11 cellular contexts compared by ENCODE assay signal in the genomic region with DNA sequence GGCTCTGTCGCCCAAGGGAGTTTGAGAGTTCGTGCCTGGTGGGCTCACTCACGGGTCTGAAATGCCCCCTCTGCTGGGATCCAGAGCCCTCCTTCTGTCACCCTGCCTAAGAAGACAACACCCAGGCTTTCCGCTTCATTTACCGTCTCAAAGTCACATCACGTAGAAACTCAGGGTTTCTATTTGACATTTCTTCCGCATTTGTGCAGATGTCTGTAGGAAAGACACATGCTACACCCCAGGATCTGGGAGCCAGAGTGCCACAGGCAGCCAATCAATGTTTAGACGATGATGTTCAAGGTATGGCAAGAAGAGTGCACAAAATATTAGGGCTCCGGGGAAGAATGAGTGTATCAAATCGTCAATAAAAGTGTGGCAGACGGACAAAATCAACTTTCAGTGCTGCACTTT. TPM values are rescaled to one million over a fixed set of nuclear protein-coding genes. Genes with fewer than 3 reads are reported as not detected.
A peak's percentile ranks its signal among the peaks of the same experiment; 100 is the strongest.
DNase-seq lines count a peak whose midpoint lies in the region; ATAC-seq and TF ChIP-seq lines count a peak whose summit lies in the region.
"Had no signal": no experiment of that assay in that cellular context is flagged by ENCODE, and none has a peak within 500 bp of the region (broad histone marks: within the 10 kb centered on the region; RNA-seq: fewer than 3 reads in every experiment).

No MANE protein-coding gene starts in this region.

- H3K27ac ChIP-seq in spleen: peak overlapping the region; percentile 64 to 91 (median 86)
- no peak overlapping the region for H3K27ac ChIP-seq in thyroid gland

- peaks cover 78% of the 10 kb centered on the region for H3K4me1 Mint-ChIP-seq in activated CD4-positive, alpha-beta memory T cell treated with anti-CD3 and anti-CD28 coated beads, Interleukin-2, amount 10 ng/mL, durations not matched to agents 7 days and 5 days
- peaks cover 81% of the 10 kb centered on the region for H3K4me1 Mint-ChIP-seq in activated CD4-positive, alpha-beta memory T cell treated with anti-CD3 and anti-CD28 coated beads for 36 hours (ENCODE audit: low read depth)
- peaks cover 6% of the 10 kb centered on the region; the same call in 1 of the 2 replicates for H3K4me1 Mint-ChIP-seq in WTC11

- H3K4me3 ChIP-seq in spleen: peak overlapping the region in 1 of 8 donors; percentile 45
- H3K4me3 ChIP-seq in thyroid gland (replicated peaks in 1 of 3): no peak overlapping the region

- DNase-seq in activated CD4-positive, alpha-beta memory T cell treated with anti-CD3 and anti-CD28 coated beads, Interleukin-2, amount 10 ng/mL, durations not matched to agents 7 days and 5 days: no peak
- no peak for DNase-seq in activated CD4-positive, alpha-beta memory T cell treated with anti-CD3 and anti-CD28 coated beads for 36 hours
- DNase-seq in spleen: no peak
- no peak for DNase-seq in WTC11 (ENCODE audit: low spot score)
- no peak for DNase-seq in thyroid gland
- DNase-seq in DMS153 treated with DMSO at 0.1 percent for 48 hours (lab: John Stamatoyannopoulos, UW; ENCODE audit: unreplicated experiment): no peak
- DNase-seq: NCI-H1048; right cardiac atrium; stimulated activated naive CD4-positive, alpha-beta T cell treated with Interleukin-2 at 50 U/mL for 16 hours had no signal

- H3K27me3 ChIP-seq in spleen (replicated peaks in 1 of 7) (no peaks in the 10 kb centered on the region), thyroid gland (no peaks in the 10 kb centered on the region)

- POLR2A ChIA-PET in activated CD4-positive, alpha-beta memory T cell treated with anti-CD3 and anti-CD28 coated beads, Interleukin-2, amount 10 ng/mL, durations not matched to agents 7 days and 5 days (lab: Charles Lee): interaction anchor here (0.8 to 2.8 kb wide), 5 partner anchors 8 to 541 kb away, joined by 3 to 31 read pairs (median 3); partner anchors contain the start of gene COPS8
- POLR2A ChIA-PET in activated CD4-positive, alpha-beta memory T cell treated with anti-CD3 and anti-CD28 coated beads for 36 hours (lab: Charles Lee): interaction anchor here (0.9 to 1.5 kb wide), 2 partner anchors 9 kb away, joined by 3 to 4 read pairs; no protein-coding TSS in a partner anchor
- POLR2A ChIA-PET in WTC11 (lab: Charles Lee): no interaction called here

- H3K9me3 ChIP-seq in spleen (no peaks in the 10 kb centered on the region), thyroid gland (no peaks in the 10 kb centered on the region)

- TF ChIP-seq CTCF in spleen (IDR thresholded peaks at IDR 0.05 in 8 of 11, conservative IDR thresholded peaks at IDR 0.05 in 3 of 11): no peak
- TF ChIP-seq CTCF in WTC11 (IDR thresholded peaks at IDR 0.05): no peak
- TF ChIP-seq CTCF in thyroid gland (IDR thresholded peaks at IDR 0.05): no peak

- H3K4me3 Mint-ChIP-seq in activated CD4-positive, alpha-beta memory T cell treated with anti-CD3 and anti-CD28 coated beads, Interleukin-2, amount 10 ng/mL, durations not matched to agents 7 days and 5 days: no peak overlapping the region
- H3K4me3 Mint-ChIP-seq in activated CD4-positive, alpha-beta memory T cell treated with anti-CD3 and anti-CD28 coated beads for 36 hours: no peak overlapping the region
- H3K4me3 Mint-ChIP-seq in WTC11: no peak overlapping the region

- TF ChIP-seq POLR2A in spleen (IDR thresholded peaks at IDR 0.05): no peak
- no peak for TF ChIP-seq POLR2A in thyroid gland (IDR thresholded peaks at IDR 0.05)

- H3K36me3 ChIP-seq in spleen: no peaks in the 10 kb centered on the region
- no peaks in the 10 kb centered on the region for H3K36me3 ChIP-seq in thyroid gland

- CTCF ChIA-PET in activated CD4-positive, alpha-beta memory T cell treated with anti-CD3 and anti-CD28 coated beads, Interleukin-2, amount 10 ng/mL, durations not matched to agents 7 days and 5 days (lab: Charles Lee): interaction anchor here (1.2 to 2.8 kb wide), 4 partner anchors 8 to 32 kb away, joined by 6 to 20 read pairs (median 10); partner anchors contain the start of gene ACKR3
- CTCF ChIA-PET in activated CD4-positive, alpha-beta memory T cell treated with anti-CD3 and anti-CD28 coated beads for 36 hours (lab: Charles Lee): interaction anchor here (0.7 to 2.3 kb wide), 2 partner anchors 33 to 36 kb away, joined by 3 to 16 read pairs; no protein-coding TSS in a partner anchor
- CTCF ChIA-PET in WTC11 (lab: Charles Lee): no interaction called here

- WGBS in spleen, 5 donors: 58 to 74% (median 64%) methylated on average over 11 of the region's 11 CpGs
- 92 to 96% methylated on average over 11 of the region's 11 CpGs for WGBS in thyroid gland, 2 donors

- H3K9me3 Mint-ChIP-seq in activated CD4-positive, alpha-beta memory T cell treated with anti-CD3 and anti-CD28 coated beads, Interleukin-2, amount 10 ng/mL, durations not matched to agents 7 days and 5 days: no peaks in the 10 kb centered on the region
- H3K9me3 Mint-ChIP-seq in activated CD4-positive, alpha-beta memory T cell treated with anti-CD3 and anti-CD28 coated beads for 36 hours: peaks cover 3% of the 10 kb centered on the region
- no peaks in the 10 kb centered on the region for H3K9me3 Mint-ChIP-seq in WTC11

- peaks cover 56% of the 10 kb centered on the region for H3K36me3 Mint-ChIP-seq in activated CD4-positive, alpha-beta memory T cell treated with anti-CD3 and anti-CD28 coated beads, Interleukin-2, amount 10 ng/mL, durations not matched to agents 7 days and 5 days (ENCODE audit: low read depth)
- H3K36me3 Mint-ChIP-seq in activated CD4-positive, alpha-beta memory T cell treated with anti-CD3 and anti-CD28 coated beads for 36 hours: peaks cover 4% of the 10 kb centered on the region
- no peaks in the 10 kb centered on the region for H3K36me3 Mint-ChIP-seq in WTC11

- H3K27me3 Mint-ChIP-seq in activated CD4-positive, alpha-beta memory T cell treated with anti-CD3 and anti-CD28 coated beads, Interleukin-2, amount 10 ng/mL, durations not matched to agents 7 days and 5 days: no peaks in the 10 kb centered on the region
- no peaks in the 10 kb centered on the region for H3K27me3 Mint-ChIP-seq in activated CD4-positive, alpha-beta memory T cell treated with anti-CD3 and anti-CD28 coated beads for 36 hours
- no peaks in the 10 kb centered on the region for H3K27me3 Mint-ChIP-seq in WTC11 (ENCODE audit: low read depth)

- peak; percentile 59 for ATAC-seq in GM21723 (IDR thresholded peaks at IDR 0.05; ENCODE audit: unreplicated experiment)
- peak; percentile 50 for ATAC-seq in HG03571 (IDR thresholded peaks at IDR 0.05; ENCODE audit: unreplicated experiment)
- no peak for ATAC-seq in WTC11
- ATAC-seq: right cardiac atrium had no signal

- intact Hi-C loops in activated CD4-positive, alpha-beta memory T cell treated with anti-CD3 and anti-CD28 coated beads for 36 hours (cut with micrococcal nuclease): loop anchor here (10.0 kb wide), 1 partner anchor 540 kb away; the partner anchor contains the start of gene COPS8
- intact Hi-C loops in spleen (cut with DNase I; ENCODE audit: low total_unique reads) (no loop called here), thyroid gland (cut with DNase I) (no loop called here)

- peak overlapping the region; percentile 98 for H3K27ac Mint-ChIP-seq in activated CD4-positive, alpha-beta memory T cell treated with anti-CD3 and anti-CD28 coated beads, Interleukin-2, amount 10 ng/mL, durations not matched to agents 7 days and 5 days
- H3K27ac Mint-ChIP-seq in activated CD4-positive, alpha-beta memory T cell treated with anti-CD3 and anti-CD28 coated beads for 36 hours: no peak overlapping the region
- H3K27ac Mint-ChIP-seq in WTC11: no peak overlapping the region

- H3K4me1 ChIP-seq in spleen (peaks cover 17 to 69% (median 40%) of the 10 kb centered on the region in 6 donors), thyroid gland (no peaks in the 10 kb centered on the region)

TF ChIP-seq in WTC11, 78 proteins besides CTCF, POLR2A, EP300 and RAD21 (continues in another document):
- TF ChIP-seq GABPB1 (CRISPR knock-in tag; IDR thresholded peaks at IDR 0.05) (no peak), TEAD4 (CRISPR knock-in tag; IDR thresholded peaks at IDR 0.05) (no peak), FOXP4 (CRISPR knock-in tag; IDR thresholded peaks at IDR 0.05) (no peak), SMAD4 (CRISPR knock-in tag; IDR thresholded peaks at IDR 0.05) (no peak), FOXJ3 (CRISPR knock-in tag; IDR thresholded peaks at IDR 0.05; ENCODE audit: borderline replicate concordance) (no peak), SOX15 (CRISPR knock-in tag; IDR thresholded peaks at IDR 0.05) (no peak), OVOL2 (CRISPR knock-in tag; IDR thresholded peaks at IDR 0.05; ENCODE audit: borderline replicate concordance) (no peak), CREB1 (CRISPR knock-in tag; IDR thresholded peaks at IDR 0.05) (no peak)
- TF ChIP-seq, protein P1, sequence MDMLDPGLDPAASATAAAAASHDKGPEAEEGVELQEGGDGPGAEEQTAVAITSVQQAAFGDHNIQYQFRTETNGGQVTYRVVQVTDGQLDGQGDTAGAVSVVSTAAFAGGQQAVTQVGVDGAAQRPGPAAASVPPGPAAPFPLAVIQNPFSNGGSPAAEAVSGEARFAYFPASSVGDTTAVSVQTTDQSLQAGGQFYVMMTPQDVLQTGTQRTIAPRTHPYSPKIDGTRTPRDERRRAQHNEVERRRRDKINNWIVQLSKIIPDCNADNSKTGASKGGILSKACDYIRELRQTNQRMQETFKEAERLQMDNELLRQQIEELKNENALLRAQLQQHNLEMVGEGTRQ (CRISPR knock-in tag; IDR thresholded peaks at IDR 0.05): no peak

RNA-seq across cellular contexts. Expression of gene ACKR3, which starts 24.4 kb away (rescaled TPM):
- 1 to 10 TPM; 2.5 to 2.7 TPM for total RNA-seq in activated CD4-positive, alpha-beta memory T cell treated with anti-CD3 and anti-CD28 coated beads, Interleukin-2, amount 10 ng/mL, durations not matched to agents 7 days and 5 days
- total RNA-seq in activated CD4-positive, alpha-beta memory T cell treated with anti-CD3 and anti-CD28 coated beads for 36 hours: 1 to 10 TPM; 1.2 TPM
- 100 to 1,000 TPM in 2 of 7 donors, 10 to 100 TPM in 5; 46.9 to 164 (median 86.8) TPM for total RNA-seq in spleen
- polyA plus RNA-seq in spleen: 10 to 100 TPM; 11.5 to 15.0 (median 12.8) TPM
- total RNA-seq in WTC11 (2021): 0.94 to 1.4 TPM (median 1.3 TPM) in 3 replicates
- 10 to 100 TPM; 32.2 to 68.5 (median 54.8) TPM for total RNA-seq in thyroid gland

Comparison
In these comparisons a context has a peak if more than half of its experiments do, and no peak if none do; other contexts are left out.
1. H3K27ac ChIP-seq: peak in spleen (8 of 8); none in thyroid gland (0 of 3).
2. RNA of gene ACKR3, which starts 24.4 kb away (total RNA-seq): 46.9 to 164 TPM in spleen and 32.2 to 68.5 TPM in thyroid gland; 2.5 to 2.7 TPM in activated CD4-positive, alpha-beta memory T cell treated with anti-CD3 and anti-CD28 coated beads, Interleukin-2, amount 10 ng/mL, durations not matched to agents 7 days and 5 days, 0.94 to 1.4 TPM in WTC11 and 1.2 TPM in activated CD4-positive, alpha-beta memory T cell treated with anti-CD3 and anti-CD28 coated beads for 36 hours; every median in the first group is over 4 times any median in the second.